In the genomic region with DNA sequence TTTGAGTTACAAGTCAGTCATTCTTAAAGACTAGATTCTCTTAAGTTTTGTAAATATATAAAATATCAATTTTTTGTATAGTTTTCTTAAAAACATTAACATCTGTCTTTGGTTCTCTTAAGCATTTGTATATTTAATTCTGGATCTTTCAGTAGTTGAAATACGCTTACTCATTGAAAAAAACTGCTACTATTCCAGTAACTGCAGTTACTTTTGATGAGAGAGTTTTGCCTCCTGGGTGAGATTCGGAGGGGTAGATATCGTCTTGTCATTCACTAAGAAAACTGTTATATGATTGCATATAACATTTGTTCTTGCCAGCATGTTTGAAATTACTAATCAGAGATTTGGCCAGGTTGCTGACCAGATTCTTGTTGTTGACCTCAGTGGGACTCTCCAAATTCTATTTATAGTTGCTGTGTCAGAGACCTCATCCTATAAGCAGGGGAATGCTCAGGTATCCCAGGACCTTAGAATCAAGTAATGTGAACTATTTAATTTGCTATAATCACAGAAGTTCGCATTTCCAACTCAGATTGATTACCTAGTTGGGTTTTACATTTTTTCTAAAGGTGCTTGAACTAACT, we compare ENCODE assay signal across 27 cellular contexts. TPM values are rescaled to one million over a fixed set of nuclear protein-coding genes. Genes with fewer than 3 reads are reported as not detected.
DNase-seq lines count a peak whose midpoint lies in the region; ATAC-seq, FAIRE-seq and TF ChIP-seq lines count a peak whose summit lies in the region.
"Had no signal": no experiment of that assay in that cellular context is flagged by ENCODE, and none has a peak within 500 bp of the region (broad histone marks: within the 10 kb centered on the region; RNA-seq: fewer than 3 reads in every experiment).

No MANE protein-coding gene starts in this region.

- peaks cover 0 to 82% (median 42%) of the 10 kb centered on the region in 12 donors for H3K4me1 ChIP-seq in heart left ventricle
- H3K4me1 ChIP-seq in astrocyte (ENCODE audit: insufficient read depth, low read length), result peaks cover 39% of the 10 kb centered on the region
- H3K4me1 ChIP-seq in subcutaneous abdominal adipose tissue (ENCODE audit: control insufficient read depth in 5 of 5, insufficient read depth in 5 of 5, low read length in 5 of 5), result peaks cover 0 to 56% (median 47%) of the 10 kb centered on the region in 5 donors

- H3K27me3 ChIP-seq in heart left ventricle (no peaks in the 10 kb centered on the region), astrocyte (ENCODE audit: insufficient read depth, low read length) (no peaks in the 10 kb centered on the region), subcutaneous abdominal adipose tissue (ENCODE audit: control insufficient read depth in 5 of 5, insufficient read depth in 4 of 5, low read length in 5 of 5) (no peaks in the 10 kb centered on the region)
- H3K27me3 ChIP-seq: left lung, stomach, tibial nerve had no signal

- intact Hi-C loops in heart left ventricle (cut with DNase I), result loop anchor here in 1 of 10 donors (10.0 kb wide), 1 partner anchor 136 kb away; a partner anchor contains a TSS
- intact Hi-C loops in cardiac septum (cut with DNase I), result no loop called here

- H3K9me3 ChIP-seq in heart left ventricle (no peaks in the 10 kb centered on the region), astrocyte (ENCODE audit: insufficient read depth, low read depth, low read length) (no peaks in the 10 kb centered on the region), subcutaneous abdominal adipose tissue (ENCODE audit: control insufficient read depth in 5 of 5, low read length in 5 of 5) (no peaks in the 10 kb centered on the region)
- H3K9me3 ChIP-seq: left lung, stomach, tibial nerve had no signal

- peaks cover 60% of the 10 kb centered on the region for H3K4me1 Mint-ChIP-seq in astrocyte (ENCODE audit: low read depth, unreplicated experiment)

- peak overlapping the region; percentile 24 for H3K4me2 ChIP-seq in astrocyte (ENCODE audit: low read length)

- H3K9me3 Mint-ChIP-seq in astrocyte (ENCODE audit: unreplicated experiment), result no peaks in the 10 kb centered on the region
- H3K9me3 Mint-ChIP-seq: activated naive CD8-positive, alpha-beta T cell treated with anti-CD3 and anti-CD28 coated beads, Interleukin-2, amount 50 U/mL, for 24 hours; activated T-cell treated with anti-CD3 and anti-CD28 coated beads, Interleukin-2, amount 50 U/mL, for 24 hours; brain; CD4-positive, alpha-beta T cell; T-helper 1 cell treated with Interleukin-12 subunit alpha and Interleukin-12 subunit beta and Interleukin-4 antibody, amounts not matched to agents 30 μg/mL and 1 μg/mL, for 36 hours had no signal

- H3K4me3 ChIP-seq in heart left ventricle (no peak overlapping the region), astrocyte (ENCODE audit: insufficient read depth, low read depth, low read length) (no peak overlapping the region), subcutaneous abdominal adipose tissue (ENCODE audit: low read depth in 1 of 5, low read length in 5 of 5) (no peak overlapping the region)
- H3K4me3 ChIP-seq: left lung, stomach, tibial nerve had no signal

- DNase-seq in heart left ventricle (no peak), cardiac septum (ENCODE audit: low spot score) (no peak), astrocyte (ENCODE audit: low read depth) (peak; percentile 66), iris pigment epithelial cell (ENCODE audit: low read depth) (peak; percentile 47), ureter (ENCODE audit: low spot score) (no peak), NCI-H2029 (lab: John Stamatoyannopoulos, UW) (no peak)
- DNase-seq in stimulated activated naive CD8-positive, alpha-beta T cell treated with anti-CD3 and anti-CD28 coated beads, Interleukin-15, Interleukin-2, amounts not matched to agents 100 U/mL and 50 U/mL, for 24 hours, result no peak
- DNase-seq: activated gamma-delta T cell treated with Interleukin-2 at 50 U/mL for 16 hours; activated naive CD8-positive, alpha-beta T cell treated with anti-CD3 and anti-CD28 coated beads, Interleukin-2, amount 50 U/mL, for 24 hours; activated T-cell treated with anti-CD3 and anti-CD28 coated beads, Interleukin-2, amount 50 U/mL, for 24 hours; AML-193; CD4-positive, alpha-beta T cell; DMS 273 treated with DMSO at 0.1 percent for 48 hours; effector CD8-positive, alpha-beta T cell; EL; hippocampal formation; left lung; NCI-H1105 treated with DMSO at 0.1 percent for 48 hours; NCI-H2029 treated with DMSO at 0.1 percent for 48 hours; small intestine; stomach had no signal

- no peak for TF ChIP-seq POLR2A in heart left ventricle (IDR thresholded peaks at IDR 0.05)

- peak overlapping the region; percentile 4 for H3K27ac Mint-ChIP-seq in astrocyte (ENCODE audit: unreplicated experiment)
- H3K27ac Mint-ChIP-seq: activated naive CD8-positive, alpha-beta T cell treated with anti-CD3 and anti-CD28 coated beads, Interleukin-2, amount 50 U/mL, for 24 hours; activated T-cell treated with anti-CD3 and anti-CD28 coated beads, Interleukin-2, amount 50 U/mL, for 24 hours; brain; CD4-positive, alpha-beta T cell; T-helper 1 cell treated with Interleukin-12 subunit alpha and Interleukin-12 subunit beta and Interleukin-4 antibody, amounts not matched to agents 30 μg/mL and 1 μg/mL, for 36 hours had no signal

- no peak overlapping the region for H3K4me3 Mint-ChIP-seq in astrocyte (ENCODE audit: unreplicated experiment)
- H3K4me3 Mint-ChIP-seq: activated naive CD8-positive, alpha-beta T cell treated with anti-CD3 and anti-CD28 coated beads, Interleukin-2, amount 50 U/mL, for 24 hours; activated T-cell treated with anti-CD3 and anti-CD28 coated beads, Interleukin-2, amount 50 U/mL, for 24 hours; brain; CD4-positive, alpha-beta T cell; T-helper 1 cell treated with Interleukin-12 subunit alpha and Interleukin-12 subunit beta and Interleukin-4 antibody, amounts not matched to agents 30 μg/mL and 1 μg/mL, for 36 hours had no signal

- 53 to 66% (median 58%) methylated on average over 4 of the region's 4 CpGs for WGBS in heart left ventricle, 4 donors

- peaks cover 83% of the 10 kb centered on the region for H3K79me2 ChIP-seq in astrocyte (ENCODE audit: insufficient read depth, low read length)

- H3K9ac ChIP-seq in astrocyte (ENCODE audit: low read length), result no peak overlapping the region
- no peak overlapping the region for H3K9ac ChIP-seq in subcutaneous abdominal adipose tissue (ENCODE audit: low read length in 5 of 5)

- H3K36me3 Mint-ChIP-seq in astrocyte (ENCODE audit: low read depth, unreplicated experiment), result no peaks in the 10 kb centered on the region

- H3K36me3 ChIP-seq in heart left ventricle (no peaks in the 10 kb centered on the region), astrocyte (ENCODE audit: insufficient read depth, low read length) (no peaks in the 10 kb centered on the region), subcutaneous abdominal adipose tissue (ENCODE audit: control insufficient read depth in 5 of 5, insufficient read depth in 5 of 5, low read length in 5 of 5) (no peaks in the 10 kb centered on the region)
- H3K36me3 ChIP-seq: left lung, stomach, tibial nerve had no signal

- H3K27ac ChIP-seq in heart left ventricle (peak overlapping the region in 2 of 12 donors; percentile 10 to 47), astrocyte (ENCODE audit: low read depth, low read length) (no peak overlapping the region), subcutaneous abdominal adipose tissue (ENCODE audit: low read depth, low read length) (peak overlapping the region; percentile 9)
- H3K27ac ChIP-seq: left lung, stomach, tibial nerve had no signal

- FAIRE-seq in astrocyte (lab: Jason Lieb, UNC), result no peak
- FAIRE-seq: A204.1, H1 had no signal

- peak in 3 of 4 donors; percentile 36 to 52 (median 51) for ATAC-seq in heart left ventricle
- ATAC-seq in stimulated activated naive CD8-positive, alpha-beta T cell treated with anti-CD3 and anti-CD28 coated beads, Interleukin-15, Interleukin-2, amounts not matched to agents 100 U/mL and 50 U/mL, for 24 hours, result no peak
- ATAC-seq: activated naive CD8-positive, alpha-beta T cell treated with anti-CD3 and anti-CD28 coated beads, Interleukin-2, amount 50 U/mL, for 24 hours; left lung had no signal

- H4K20me1 ChIP-seq in astrocyte (ENCODE audit: insufficient read depth, low read length), result peaks cover 22% of the 10 kb centered on the region

- TF ChIP-seq CTCF in heart left ventricle (IDR thresholded peaks at IDR 0.05) (no peak), astrocyte (IDR thresholded peaks at IDR 0.05; ENCODE audit: insufficient read depth, low read depth, low read length) (no peak)

- H2AFZ ChIP-seq in astrocyte (ENCODE audit: low read depth, low read length), result no peak overlapping the region

- no peaks in the 10 kb centered on the region for H3K27me3 Mint-ChIP-seq in astrocyte (ENCODE audit: low read depth, unreplicated experiment)
- H3K27me3 Mint-ChIP-seq: activated naive CD8-positive, alpha-beta T cell treated with anti-CD3 and anti-CD28 coated beads, Interleukin-2, amount 50 U/mL, for 24 hours; activated T-cell treated with anti-CD3 and anti-CD28 coated beads, Interleukin-2, amount 50 U/mL, for 24 hours; brain; CD4-positive, alpha-beta T cell had no signal

RNA-seq across cellular contexts. Expression of a gene that starts 7.9 kb away (rescaled TPM):
- total RNA-seq in heart left ventricle (10 to 100 TPM; 19.7 to 36.6 (median 26.2) TPM), cardiac septum (27.5 TPM), astrocyte (66.2 and 68.1 TPM in 2 replicates), ureter (38.7 TPM)
- polyA plus RNA-seq in heart left ventricle, result 10 to 100 TPM in 1 of 2 donors, 1 to 10 TPM in 1; 4.2 to 15.6 TPM

Comparison
In these comparisons a context has a peak if more than half of its experiments do, and no peak if none do; other contexts are left out.
1. DNase-seq: peak in astrocyte (single experiment) and iris pigment epithelial cell (single experiment); none in heart left ventricle (0 of 5), cardiac septum (single experiment), ureter (single experiment), NCI-H2029 (single experiment) and stimulated activated naive CD8-positive, alpha-beta T cell treated with anti-CD3 and anti-CD28 coated beads, Interleukin-15, Interleukin-2, amounts not matched to agents 100 U/mL and 50 U/mL, for 24 hours (single experiment).